In genomic region chr3:46349484-46350261, GRCh38 we compare ENCODE assay signal across 12 cellular contexts. TPM values are rescaled to one million over a fixed set of nuclear protein-coding genes. Genes with fewer than 3 reads are reported as not detected.
A peak's percentile ranks its signal among the peaks of the same experiment; 100 is the strongest.
DNase-seq lines count a peak whose midpoint lies in the region; ATAC-seq and TF ChIP-seq lines count a peak whose summit lies in the region.
"Had no signal": no experiment of that assay in that cellular context is flagged by ENCODE, and none has a peak within 500 bp of the region (broad histone marks: within the 10 kb centered on the region; RNA-seq: fewer than 3 reads in every experiment).

No MANE protein-coding gene starts in this region.

- H3K4me3 Mint-ChIP-seq in IgD-negative memory B cell, result peak overlapping the region; percentile 51 to 84 (median 68)
- peak overlapping the region; percentile 74 for H3K4me3 Mint-ChIP-seq in activated naive CD8-positive, alpha-beta T cell treated with anti-CD3 and anti-CD28 coated beads, Interleukin-2, amount 10 ng/mL, durations not matched to agents 7 days and 5 days

- peaks cover 0 to 5% (median 3%) of the 10 kb centered on the region in 3 donors for H3K9me3 Mint-ChIP-seq in IgD-negative memory B cell
- peaks cover 9% of the 10 kb centered on the region for H3K9me3 Mint-ChIP-seq in activated naive CD8-positive, alpha-beta T cell treated with anti-CD3 and anti-CD28 coated beads, Interleukin-2, amount 10 ng/mL, durations not matched to agents 7 days and 5 days

- peaks cover 45 to 64% (median 55%) of the 10 kb centered on the region in 3 donors for H3K4me1 Mint-ChIP-seq in IgD-negative memory B cell
- H3K4me1 Mint-ChIP-seq in activated naive CD8-positive, alpha-beta T cell treated with anti-CD3 and anti-CD28 coated beads, Interleukin-2, amount 10 ng/mL, durations not matched to agents 7 days and 5 days, result peaks cover 59% of the 10 kb centered on the region

- no peaks in the 10 kb centered on the region for H3K27me3 ChIP-seq in H7 (ENCODE audit: control insufficient read depth, insufficient read depth, low read length)

- POLR2A ChIA-PET in activated naive CD8-positive, alpha-beta T cell treated with anti-CD3 and anti-CD28 coated beads, Interleukin-2, amount 10 ng/mL, durations not matched to agents 7 days and 5 days (lab: Charles Lee), result interaction anchor here (0.7 to 3.6 kb wide), 6 partner anchors 9 to 136 kb away, joined by 3 to 29 read pairs (median 4); partner anchors contain the start of gene CCR5

- DNase-seq in GM12864 (ENCODE audit: low read depth) (peak; percentile 44), activated gamma-delta T cell treated with Interleukin-2 at 50 U/mL for 16 hours (no peak), H7 (no peak), cerebellum (ENCODE audit: low spot score) (no peak)
- DNase-seq in activated naive CD8-positive, alpha-beta T cell treated with anti-CD3 and anti-CD28 coated beads, Interleukin-2, amount 10 ng/mL, durations not matched to agents 7 days and 5 days, result no peak
- DNase-seq: cerebellar nuclear complex, DMS79 treated with DMSO at 0.1 percent for 48 hours, NCI-H226, posterior cingulate gyrus had no signal

- no peak for TF ChIP-seq CTCF in GM12864 (IDR thresholded peaks at IDR 0.05; ENCODE audit: low read depth, low read length, missing control alignments)

- H3K27ac Mint-ChIP-seq in IgD-negative memory B cell, result peak overlapping the region; percentile 43 to 92 (median 71)
- H3K27ac Mint-ChIP-seq in activated naive CD8-positive, alpha-beta T cell treated with anti-CD3 and anti-CD28 coated beads, Interleukin-2, amount 10 ng/mL, durations not matched to agents 7 days and 5 days, result peak overlapping the region; percentile 92

- ATAC-seq in GM21423 (IDR thresholded peaks at IDR 0.05; ENCODE audit: unreplicated experiment) (peak; percentile 85), HG03139 (IDR thresholded peaks at IDR 0.05; ENCODE audit: unreplicated experiment) (no peak)
- peak; percentile 46 for ATAC-seq in activated naive CD8-positive, alpha-beta T cell treated with anti-CD3 and anti-CD28 coated beads, Interleukin-2, amount 10 ng/mL, durations not matched to agents 7 days and 5 days (ENCODE audit: low read depth)

- peaks cover 1% of the 10 kb centered on the region for H3K27me3 Mint-ChIP-seq in IgD-negative memory B cell
- no peaks in the 10 kb centered on the region for H3K27me3 Mint-ChIP-seq in activated naive CD8-positive, alpha-beta T cell treated with anti-CD3 and anti-CD28 coated beads, Interleukin-2, amount 10 ng/mL, durations not matched to agents 7 days and 5 days

- no peak overlapping the region; the same call in 1 of the 2 replicates for H3K4me3 ChIP-seq in GM12864 (ENCODE audit: low read depth, low read length)
- H3K4me3 ChIP-seq in H7 (ENCODE audit: insufficient read depth, low read depth, low read length), result no peak overlapping the region

- H3K36me3 Mint-ChIP-seq in IgD-negative memory B cell, result peaks cover 4% of the 10 kb centered on the region
- H3K36me3 Mint-ChIP-seq in activated naive CD8-positive, alpha-beta T cell treated with anti-CD3 and anti-CD28 coated beads, Interleukin-2, amount 10 ng/mL, durations not matched to agents 7 days and 5 days, result peaks cover 35% of the 10 kb centered on the region

- no peaks in the 10 kb centered on the region for H3K36me3 ChIP-seq in H7 (replicated peaks; ENCODE audit: control insufficient read depth, insufficient read depth, low read length)

RNA-seq across cellular contexts. Expression of gene CCR2, which starts 4.2 kb away (rescaled TPM):
- polyA plus RNA-seq in IgD-negative memory B cell, result 10.9 TPM
- total RNA-seq in activated naive CD8-positive, alpha-beta T cell treated with anti-CD3 and anti-CD28 coated beads, Interleukin-2, amount 10 ng/mL, durations not matched to agents 7 days and 5 days, result 10 to 100 TPM; 52.5 to 53.0 TPM
- total RNA-seq in H7 (2014; rRNA removed; shearing (Covaris generic)), result not detected in 2 replicates
- total RNA-seq in cerebellum, result 0.45 TPM

RNA-seq across cellular contexts. Expression of gene CCR5, which starts 21.1 kb away (rescaled TPM):
- not detected for polyA plus RNA-seq in IgD-negative memory B cell
- total RNA-seq in activated naive CD8-positive, alpha-beta T cell treated with anti-CD3 and anti-CD28 coated beads, Interleukin-2, amount 10 ng/mL, durations not matched to agents 7 days and 5 days, result 10 to 100 TPM; 39.6 to 44.3 TPM
- total RNA-seq in H7 (2014; rRNA removed; shearing (Covaris generic)), result not detected in 2 replicates
- not detected for total RNA-seq in cerebellum

RNA-seq across cellular contexts. Expression of gene CCRL2, which starts 57.4 kb away (rescaled TPM):
- 1.3 TPM for polyA plus RNA-seq in IgD-negative memory B cell
- 10 to 100 TPM; 13.5 to 14.4 TPM for total RNA-seq in activated naive CD8-positive, alpha-beta T cell treated with anti-CD3 and anti-CD28 coated beads, Interleukin-2, amount 10 ng/mL, durations not matched to agents 7 days and 5 days
- total RNA-seq in H7 (2014; rRNA removed; shearing (Covaris generic)), result not detected in 2 replicates
- total RNA-seq in cerebellum, result 0.36 TPM

Comparison
In these comparisons a context has a peak if more than half of its experiments do, and no peak if none do; other contexts are left out.
1. RNA of gene CCR2, which starts 4.2 kb away (total RNA-seq): 52.5 to 53.0 TPM in activated naive CD8-positive, alpha-beta T cell treated with anti-CD3 and anti-CD28 coated beads, Interleukin-2, amount 10 ng/mL, durations not matched to agents 7 days and 5 days; 0.45 TPM in cerebellum (single experiment) and not detected in H7; every median in the first group is over 10 times any median in the second.
2. RNA of gene CCR5, which starts 21.1 kb away (total RNA-seq): 39.6 to 44.3 TPM in activated naive CD8-positive, alpha-beta T cell treated with anti-CD3 and anti-CD28 coated beads, Interleukin-2, amount 10 ng/mL, durations not matched to agents 7 days and 5 days; not detected in cerebellum (single experiment) and not detected in H7; every median in the first group is over 10 times any median in the second.